In the genomic region with DNA sequence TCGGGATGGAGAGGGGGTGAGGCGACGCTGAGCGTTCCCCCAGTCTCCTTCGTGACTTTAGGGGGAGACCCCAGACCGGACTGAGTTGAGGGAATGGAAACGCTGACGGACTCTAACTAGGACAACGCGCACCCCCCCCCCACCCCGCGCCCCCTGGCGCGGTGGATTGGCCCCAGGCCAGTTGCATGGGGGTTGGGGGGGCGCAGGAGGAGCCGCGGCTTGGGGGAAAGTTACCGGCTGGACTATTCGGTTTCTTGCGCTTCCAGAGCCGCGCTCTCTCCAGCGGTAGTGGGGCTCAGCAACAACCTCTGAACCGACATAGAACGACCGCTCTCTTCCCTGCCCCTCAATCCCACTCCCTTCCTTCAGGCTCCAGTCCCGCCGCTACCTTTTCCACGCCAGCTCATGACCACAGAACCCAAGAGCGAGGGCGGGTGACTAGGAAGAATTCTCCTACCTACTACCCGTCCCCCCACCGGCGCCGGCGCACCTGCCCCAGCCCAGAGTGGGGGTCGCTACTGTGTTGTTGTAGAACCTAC, we compare ENCODE assay signal across 6 cellular contexts. TPM values are rescaled to one million over a fixed set of nuclear protein-coding genes. Genes with fewer than 3 reads are reported as not detected.
DNase-seq lines count a peak whose midpoint lies in the region; ATAC-seq, FAIRE-seq and TF ChIP-seq lines count a peak whose summit lies in the region.

No MANE protein-coding gene starts in this region.

- TF ChIP-seq EP300 in K562 (IDR thresholded peaks at IDR 0.05; ENCODE audit: low read length) = no peak

- peaks cover 3% of the 10 kb centered on the region; the same call in 1 of the 2 replicates for H4K20me1 ChIP-seq in K562 (replicated peaks; ENCODE audit: control insufficient read depth, insufficient read depth, low read length)

- peak in 1 of 3 experiments; percentile 5; a peak in 1 of 6 replicates for TF ChIP-seq CTCF in K562 (IDR thresholded peaks at IDR 0.05 in 2 of 3, conservative IDR thresholded peaks at IDR 0.05 in 1 of 3; ENCODE audit: insufficient read depth in 2 of 3, low read depth in 1 of 3, low read length in 3 of 3)

- H3K27me3 ChIP-seq in K562 (ENCODE audit: control insufficient read depth in 2 of 2, insufficient read depth in 2 of 2, low read length in 2 of 2) = no peaks in the 10 kb centered on the region

- peak overlapping the region; percentile 52 to 93 (median 83) for H3K27ac Mint-ChIP-seq in naive thymus-derived CD8-positive, alpha-beta T cell

- BruUV-seq in K562 (replicated peaks; lab: Mats Ljungman, UMichigan) = TSS peak; percentile 35

- CTCF ChIA-PET in K562 (lab: Yijun Ruan, JAX; ENCODE audit: low intra/inter-chr PET ratio) = interaction anchor here (0.6 to 0.9 kb wide), 2 partner anchors 47 to 76 kb away, joined by 3 read pairs; no protein-coding TSS in a partner anchor

- in situ Hi-C loops in K562 (cut with MboI) = no loop called here

- no peak for TF ChIP-seq RAD21 in K562 (CRISPR knock-in tag; conservative IDR thresholded peaks at IDR 0.05 in 1 of 2, IDR thresholded peaks at IDR 0.05 in 1 of 2)

- ATAC-seq in K562 (no peak), HG03196 (IDR thresholded peaks at IDR 0.05; ENCODE audit: unreplicated experiment) (no peak), HG03095 (IDR thresholded peaks at IDR 0.05; ENCODE audit: unreplicated experiment) (no peak)
- ATAC-seq in naive thymus-derived CD8-positive, alpha-beta T cell = no peak

- under 1% methylated on average over 19 of the region's 37 CpGs for whole genome bisulfite sequencing in K562 (ENCODE audit: insufficient coverage, low coverage, missing lambda C conversion rate)

- no peak overlapping the region for H2AFZ ChIP-seq in K562 (ENCODE audit: low read depth, low read length)

- H3K4me1 ChIP-seq in K562 (replicated peaks in 1 of 2; ENCODE audit: control insufficient read depth in 2 of 2, insufficient read depth in 2 of 2, low read length in 2 of 2) = peaks cover 51 to 78% of the 10 kb centered on the region in 2 experiments

- H3K9me3 ChIP-seq in K562 (replicated peaks; ENCODE audit: control insufficient read depth, insufficient read depth, low read depth, low read length) = no peaks in the 10 kb centered on the region

- H3K4me1 Mint-ChIP-seq in naive thymus-derived CD8-positive, alpha-beta T cell = peaks cover 31 to 74% (median 57%) of the 10 kb centered on the region in 4 donors

- H3K36me3 ChIP-seq in K562 (ENCODE audit: control insufficient read depth, insufficient read depth, low read length) = peaks cover 33% of the 10 kb centered on the region; the same call in 2 of the 3 replicates

- intact Hi-C loops in K562 (cut with micrococcal nuclease) = loop anchor here (5.0 kb wide), 3 partner anchors 44 to 446 kb away; partner anchors contain the start of genes EFNA3 and UBE2Q1

- no peaks in the 10 kb centered on the region for H3K9me3 Mint-ChIP-seq in naive thymus-derived CD8-positive, alpha-beta T cell

- peak overlapping the region; percentile 99 for H3K4me2 ChIP-seq in K562 (ENCODE audit: insufficient read depth, low read length)

- peaks cover 64% of the 10 kb centered on the region for H3K79me2 ChIP-seq in K562 (ENCODE audit: control insufficient read depth, insufficient read depth, low read length)

- H3K36me3 Mint-ChIP-seq in naive thymus-derived CD8-positive, alpha-beta T cell = no peaks in the 10 kb centered on the region

- H3K27ac ChIP-seq in K562 (ENCODE audit: extremely low read depth, low read depth, low read length) = peak overlapping the region; percentile 99

- POLR2A ChIA-PET in K562 (lab: Yijun Ruan, JAX) = interaction anchor here (1.1 to 1.5 kb wide), 3 partner anchors 10 to 50 kb away, joined by 3 to 8 read pairs (median 3); no protein-coding TSS in a partner anchor
- POLR2A ChIA-PET in naive thymus-derived CD8-positive, alpha-beta T cell (lab: Charles Lee) = interaction anchor here (0.8 to 3.2 kb wide), 5 partner anchors 8 to 42 kb away, joined by 3 to 16 read pairs (median 11); partner anchors contain the start of genes FLAD1 and PYGO2

- H3K27me3 Mint-ChIP-seq in naive thymus-derived CD8-positive, alpha-beta T cell = no peaks in the 10 kb centered on the region

- FAIRE-seq in K562 (lab: Jason Lieb, UNC) = no peak

- no peaks in the 10 kb centered on the region for H3K9me1 ChIP-seq in K562 (ENCODE audit: control insufficient read depth, insufficient read depth, low read length)

- peak overlapping the region; percentile 99 for H3K9ac ChIP-seq in K562 (ENCODE audit: insufficient read depth in 1 of 2, low read depth in 2 of 2, low read length in 2 of 2)

- H3K4me3 Mint-ChIP-seq in naive thymus-derived CD8-positive, alpha-beta T cell = peak overlapping the region; percentile 81 to 94 (median 90)

- DNase-seq in activated effector memory CD4-positive, alpha-beta T cell treated with anti-CD3 and anti-CD28 coated beads, Interleukin-2, amount 50 U/mL, for 16 hours = peak; percentile 78
- no peak for DNase-seq in activated effector memory CD4-positive, alpha-beta T cell treated with Interleukin-2 at 50 U/mL for 16 hours
- peak in 2 of 4 experiments; percentile 51 to 64 for DNase-seq in K562 (ENCODE audit: extremely low read depth in 1 of 4, low spot score in 3 of 4)
- peak in 2 of 10 donors; percentile 22 to 64 for DNase-seq in naive thymus-derived CD8-positive, alpha-beta T cell

- H3K4me3 ChIP-seq in K562 = peak overlapping the region; percentile 97

- TF ChIP-seq POLR2A in K562 (conservative IDR thresholded peaks at IDR 0.05) = peak; percentile 27; the same call in 1 of the 2 replicates

RNA-seq across cellular contexts. Expression of gene ZBTB7B, which starts 0.7 kb away (rescaled TPM):
- total RNA-seq in K562 (2011; cell fraction: chromatin; rRNA removed; ENCODE audit: low replicate concordance) = 24.5 and 77.3 TPM in 2 replicates
- total RNA-seq in K562 (2011; cell fraction: nucleolus; rRNA removed) = 49.9 and 53.4 TPM in 2 replicates
- 27.5 and 32.6 TPM in 2 replicates for total RNA-seq in K562 (2011; cell fraction: nucleoplasm; rRNA removed)
- 31.3 and 40.6 TPM in 2 replicates for total RNA-seq in K562 (2014; rRNA removed)
- 6.7 and 6.9 TPM in 2 replicates for total RNA-seq in K562 (2014; rRNA removed; fragmentation: Illumina TruSeq; extraction: Trizol)
- 21.9 and 23.3 TPM in 2 replicates for total RNA-seq in K562 (2015; rRNA removed; fragmentation: Illumina TruSeq; extraction: Trizol)
- total RNA-seq in K562 (2021) = 46.5 and 48.2 TPM in 2 replicates
- 15.2 and 22.8 TPM in 2 replicates for polyA plus RNA-seq in K562 (2011; rRNA removed)
- 27.8 and 66.6 TPM in 2 replicates for polyA plus RNA-seq in K562 (2011; cell fraction: cytosol; rRNA removed)
- 47.1 and 101 TPM in 2 replicates for polyA plus RNA-seq in K562 (2011; cell fraction: nucleus; rRNA removed)
- 26.0 and 38.2 TPM in 2 replicates for polyA plus RNA-seq in K562 (2012)
- polyA plus RNA-seq in K562 (2014; fragmentation: Illumina TruSeq; extraction: Trizol) = 13.5 and 25.7 TPM in 2 replicates
- under 1 TPM; 0.04 to 0.08 TPM for polyA plus RNA-seq in K562 (2014; fragmentation: Nextera tagmentation; extraction: Ambion mirVana)
- 23.2 and 28.7 TPM in 2 replicates for polyA plus RNA-seq in K562 (2014; rRNA removed)
- polyA minus RNA-seq in K562 (2011; rRNA and poly(A)+ RNA removed) = 7.6 and 11.9 TPM in 2 replicates
- polyA minus RNA-seq in K562 (2011; cell fraction: cytosol; rRNA and poly(A)+ RNA removed) = 23.4 and 28.6 TPM in 2 replicates
- 19.5 and 20.4 TPM in 2 replicates for polyA minus RNA-seq in K562 (2011; cell fraction: nucleus; rRNA and poly(A)+ RNA removed)
- total RNA-seq in naive thymus-derived CD8-positive, alpha-beta T cell = 10 to 100 TPM; 12.9 to 13.1 TPM
- polyA plus RNA-seq in naive thymus-derived CD8-positive, alpha-beta T cell = under 1 TPM; 0.12 to 0.59 (median 0.46) TPM

RNA-seq across cellular contexts. Expression of gene LENEP, which starts 9.9 kb away (rescaled TPM):
- total RNA-seq in K562 (2011; cell fraction: chromatin; rRNA removed; ENCODE audit: low replicate concordance) = 4.5 and 15.4 TPM in 2 replicates
- total RNA-seq in K562 (2011; cell fraction: nucleolus; rRNA removed) = 2.9 and 8.3 TPM in 2 replicates
- total RNA-seq in K562 (2011; cell fraction: nucleoplasm; rRNA removed) = 7.6 and 10.0 TPM in 2 replicates
- total RNA-seq in K562 (2014; rRNA removed) (0.24 and 0.86 TPM in 2 replicates), K562 (2014; rRNA removed; fragmentation: Illumina TruSeq; extraction: Trizol) (0.47 TPM in 1 of 2 replicates, not detected in the other), K562 (2015; rRNA removed; fragmentation: Illumina TruSeq; extraction: Trizol) (0.45 and 0.87 TPM in 2 replicates), K562 (2021) (0.56 TPM in 1 of 2 replicates, not detected in the other)
- polyA plus RNA-seq in K562 (2011; rRNA removed) (not detected in 2 replicates), K562 (2014; fragmentation: Illumina TruSeq; extraction: Trizol) (not detected in 2 replicates), K562 (2014; fragmentation: Nextera tagmentation; extraction: Ambion mirVana) (not detected), K562 (2014; rRNA removed) (0.23 and 0.35 TPM in 2 replicates)
- not detected in 2 replicates for polyA plus RNA-seq in K562 (2011; cell fraction: cytosol; rRNA removed)
- polyA plus RNA-seq in K562 (2011; cell fraction: nucleus; rRNA removed) = 1.0 and 1.1 TPM in 2 replicates
- polyA plus RNA-seq in K562 (2012) = 0.17 and 0.59 TPM in 2 replicates
- polyA minus RNA-seq in K562 (2011; rRNA and poly(A)+ RNA removed) = 1.4 and 3.2 TPM in 2 replicates
- polyA minus RNA-seq in K562 (2011; cell fraction: cytosol; rRNA and poly(A)+ RNA removed) = not detected in 2 replicates
- 1.1 and 3.6 TPM in 2 replicates for polyA minus RNA-seq in K562 (2011; cell fraction: nucleus; rRNA and poly(A)+ RNA removed)
- total RNA-seq in naive thymus-derived CD8-positive, alpha-beta T cell = under 1 TPM; 0.77 to 0.91 TPM
- not detected for polyA plus RNA-seq in naive thymus-derived CD8-positive, alpha-beta T cell

RNA-seq across cellular contexts. Expression of gene FLAD1, which starts 20.2 kb away (rescaled TPM):
- total RNA-seq in K562 (2011; cell fraction: chromatin; rRNA removed; ENCODE audit: low replicate concordance) = 46.3 and 135 TPM in 2 replicates
- 130 and 141 TPM in 2 replicates for total RNA-seq in K562 (2011; cell fraction: nucleolus; rRNA removed)
- 76.0 and 76.6 TPM in 2 replicates for total RNA-seq in K562 (2011; cell fraction: nucleoplasm; rRNA removed)
- total RNA-seq in K562 (2014; rRNA removed) (67.0 and 87.6 TPM in 2 replicates), K562 (2014; rRNA removed; fragmentation: Illumina TruSeq; extraction: Trizol) (41.3 and 56.1 TPM in 2 replicates), K562 (2015; rRNA removed; fragmentation: Illumina TruSeq; extraction: Trizol) (65.8 and 68.6 TPM in 2 replicates), K562 (2021) (74.4 and 79.8 TPM in 2 replicates)
- polyA plus RNA-seq in K562 (2011; rRNA removed) (61.2 and 75.6 TPM in 2 replicates), K562 (2014; fragmentation: Illumina TruSeq; extraction: Trizol) (78.8 and 82.3 TPM in 2 replicates), K562 (2014; fragmentation: Nextera tagmentation; extraction: Ambion mirVana) (10 to 100 TPM; 24.9 to 46.7 TPM), K562 (2014; rRNA removed) (85.8 and 98.9 TPM in 2 replicates)
- polyA plus RNA-seq in K562 (2011; cell fraction: cytosol; rRNA removed) = 82.9 and 126 TPM in 2 replicates
- 209 and 292 TPM in 2 replicates for polyA plus RNA-seq in K562 (2011; cell fraction: nucleus; rRNA removed)
- polyA plus RNA-seq in K562 (2012) = 54.0 and 57.9 TPM in 2 replicates
- 50.8 and 69.7 TPM in 2 replicates for polyA minus RNA-seq in K562 (2011; rRNA and poly(A)+ RNA removed)
- 40.4 and 52.6 TPM in 2 replicates for polyA minus RNA-seq in K562 (2011; cell fraction: cytosol; rRNA and poly(A)+ RNA removed)
- 49.7 and 53.7 TPM in 2 replicates for polyA minus RNA-seq in K562 (2011; cell fraction: nucleus; rRNA and poly(A)+ RNA removed)
- total RNA-seq in naive thymus-derived CD8-positive, alpha-beta T cell = 10 to 100 TPM; 46.6 to 46.8 TPM
- 10 to 100 TPM; 30.9 to 41.8 (median 31.9) TPM for polyA plus RNA-seq in naive thymus-derived CD8-positive, alpha-beta T cell

RNA-seq across cellular contexts. Expression of gene CKS1B, which starts 28.8 kb away (rescaled TPM):
- total RNA-seq in K562 (2011; cell fraction: chromatin; rRNA removed; ENCODE audit: low replicate concordance) = 61.9 and 74.9 TPM in 2 replicates
- total RNA-seq in K562 (2011; cell fraction: nucleolus; rRNA removed) = 70.0 and 71.3 TPM in 2 replicates
- total RNA-seq in K562 (2011; cell fraction: nucleoplasm; rRNA removed) = 120 and 182 TPM in 2 replicates
- total RNA-seq in K562 (2014; rRNA removed) = 215 and 262 TPM in 2 replicates
- total RNA-seq in K562 (2014; rRNA removed; fragmentation: Illumina TruSeq; extraction: Trizol) = 364 and 410 TPM in 2 replicates
- total RNA-seq in K562 (2015; rRNA removed; fragmentation: Illumina TruSeq; extraction: Trizol) = 269 and 292 TPM in 2 replicates
- total RNA-seq in K562 (2021) = 256 and 270 TPM in 2 replicates
- polyA plus RNA-seq in K562 (2011; rRNA removed) = 754 and 835 TPM in 2 replicates
- polyA plus RNA-seq in K562 (2011; cell fraction: cytosol; rRNA removed) = 831 and 1,136 TPM in 2 replicates
- 223 and 387 TPM in 2 replicates for polyA plus RNA-seq in K562 (2011; cell fraction: nucleus; rRNA removed)
- 544 and 581 TPM in 2 replicates for polyA plus RNA-seq in K562 (2012)
- 611 and 624 TPM in 2 replicates for polyA plus RNA-seq in K562 (2014; fragmentation: Illumina TruSeq; extraction: Trizol)
- 1,000 to 10,000 TPM; 1,039 to 1,103 TPM for polyA plus RNA-seq in K562 (2014; fragmentation: Nextera tagmentation; extraction: Ambion mirVana)
- polyA plus RNA-seq in K562 (2014; rRNA removed) = 460 and 477 TPM in 2 replicates
- 383 and 393 TPM in 2 replicates for polyA minus RNA-seq in K562 (2011; rRNA and poly(A)+ RNA removed)
- 80.9 and 85.6 TPM in 2 replicates for polyA minus RNA-seq in K562 (2011; cell fraction: cytosol; rRNA and poly(A)+ RNA removed)
- 24.2 and 63.2 TPM in 2 replicates for polyA minus RNA-seq in K562 (2011; cell fraction: nucleus; rRNA and poly(A)+ RNA removed)
- 10 to 100 TPM; 11.1 to 11.7 TPM for total RNA-seq in naive thymus-derived CD8-positive, alpha-beta T cell
- polyA plus RNA-seq in naive thymus-derived CD8-positive, alpha-beta T cell = 10 to 100 TPM; 58.0 to 66.6 (median 63.0) TPM

RNA-seq across cellular contexts. Expression of gene DCST2, which starts 30.3 kb away (rescaled TPM):
- 1.1 and 2.4 TPM in 2 replicates for total RNA-seq in K562 (2011; cell fraction: chromatin; rRNA removed; ENCODE audit: low replicate concordance)
- 1.3 and 1.7 TPM in 2 replicates for total RNA-seq in K562 (2011; cell fraction: nucleolus; rRNA removed)
- total RNA-seq in K562 (2011; cell fraction: nucleoplasm; rRNA removed) = 0.99 and 1.3 TPM in 2 replicates
- total RNA-seq in K562 (2014; rRNA removed) (0.12 TPM in 1 of 2 replicates, not detected in the other), K562 (2014; rRNA removed; fragmentation: Illumina TruSeq; extraction: Trizol) (0.11 TPM in 1 of 2 replicates, not detected in the other), K562 (2015; rRNA removed; fragmentation: Illumina TruSeq; extraction: Trizol) (0.11 TPM in 1 of 2 replicates, not detected in the other), K562 (2021) (0.09 and 0.40 TPM in 2 replicates)
- polyA plus RNA-seq in K562 (2011; rRNA removed) (0.49 and 1.1 TPM in 2 replicates), K562 (2014; fragmentation: Illumina TruSeq; extraction: Trizol) (0.10 TPM in 1 of 2 replicates, not detected in the other), K562 (2014; fragmentation: Nextera tagmentation; extraction: Ambion mirVana) (not detected), K562 (2014; rRNA removed) (0.22 and 0.37 TPM in 2 replicates)
- 0.30 and 0.40 TPM in 2 replicates for polyA plus RNA-seq in K562 (2011; cell fraction: cytosol; rRNA removed)
- polyA plus RNA-seq in K562 (2011; cell fraction: nucleus; rRNA removed) = 9.0 and 9.2 TPM in 2 replicates
- 0.36 and 2.9 TPM in 2 replicates for polyA plus RNA-seq in K562 (2012)
- 0.24 and 0.25 TPM in 2 replicates for polyA minus RNA-seq in K562 (2011; rRNA and poly(A)+ RNA removed)
- not detected in 2 replicates for polyA minus RNA-seq in K562 (2011; cell fraction: cytosol; rRNA and poly(A)+ RNA removed)
- 0.33 and 0.40 TPM in 2 replicates for polyA minus RNA-seq in K562 (2011; cell fraction: nucleus; rRNA and poly(A)+ RNA removed)
- total RNA-seq in naive thymus-derived CD8-positive, alpha-beta T cell = 1 to 10 TPM in 1 of 2 experiments, under 1 TPM in 1; 0.83 to 1.1 TPM
- not detected for polyA plus RNA-seq in naive thymus-derived CD8-positive, alpha-beta T cell
